In the genomic region with DNA sequence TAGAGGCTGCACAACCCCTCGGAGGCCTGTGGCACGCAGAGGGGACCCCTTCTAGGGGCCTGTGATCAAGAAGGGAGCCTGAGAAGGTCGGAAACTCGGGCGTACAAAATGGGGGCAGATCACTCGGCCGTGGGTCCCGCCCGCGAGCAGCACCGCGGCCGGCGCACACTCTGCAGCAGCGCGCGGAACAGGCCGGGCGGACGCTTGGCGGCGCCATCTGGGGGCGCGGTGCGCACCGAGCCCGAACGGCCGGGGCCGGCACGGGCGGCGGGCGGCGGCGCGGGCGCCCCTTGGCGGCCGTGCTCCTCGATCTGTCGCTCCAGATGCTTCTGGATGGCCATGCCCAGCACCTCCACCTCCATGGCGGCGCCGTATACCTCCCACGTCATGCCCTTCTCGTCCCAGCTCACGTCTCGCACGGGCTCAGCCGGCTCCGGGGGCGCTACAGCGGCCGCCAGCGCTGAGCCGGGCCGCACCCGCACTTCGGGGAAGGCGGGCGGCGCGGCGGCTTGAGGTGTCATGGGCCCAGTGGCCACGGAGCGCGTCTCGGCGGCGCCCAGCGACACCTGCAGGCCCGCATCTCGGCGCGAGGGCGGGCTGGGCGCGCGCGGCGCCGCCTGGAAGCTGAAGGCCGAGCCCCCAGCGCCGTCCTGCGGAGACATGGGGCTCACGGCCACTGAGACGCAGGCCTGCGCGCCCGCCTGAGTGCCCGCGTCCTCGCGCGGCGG, we compare ENCODE assay signal across 9 cellular contexts. TPM values are rescaled to one million over a fixed set of nuclear protein-coding genes. Genes with fewer than 3 reads are reported as not detected.
DNase-seq lines count a peak whose midpoint lies in the region; ATAC-seq and TF ChIP-seq lines count a peak whose summit lies in the region.
"Had no signal": no experiment of that assay in that cellular context is flagged by ENCODE, and none has a peak within 500 bp of the region (broad histone marks: within the 10 kb centered on the region; RNA-seq: fewer than 3 reads in every experiment).

No MANE protein-coding gene starts in this region.

- H3K27ac ChIP-seq in adrenal gland: no peak overlapping the region
- H3K27ac ChIP-seq: skin epidermis had no signal

- DNase-seq in T follicular helper cell (ENCODE audit: low read depth) (peak; percentile 56), adrenal gland (peak in 6 of 7 donors; percentile 38 to 56 (median 49)), left kidney (ENCODE audit: low read depth, low spot score) (peak; percentile 81), NCI-H82 (lab: John Stamatoyannopoulos, UW) (no peak)
- DNase-seq in stimulated activated CD8-positive, alpha-beta memory T cell treated with anti-CD3 and anti-CD28 coated beads, Interleukin-2, amount 100 ng/mL, for 1 hour (ENCODE audit: low read depth in 2 of 2): peak; percentile 29 to 37

- peak in 3 of 6 experiments; percentile 28 for TF ChIP-seq CTCF in adrenal gland (IDR thresholded peaks at IDR 0.05)

- H3K9me3 ChIP-seq in adrenal gland (replicated peaks in 1 of 3): no peaks in the 10 kb centered on the region

- intact Hi-C loops in adrenal gland (cut with DNase I): no loop called here

- no peak for TF ChIP-seq POLR2A in adrenal gland (IDR thresholded peaks at IDR 0.05)

- ATAC-seq in GM19452 (IDR thresholded peaks at IDR 0.05; ENCODE audit: unreplicated experiment) (peak; percentile 61), GM19328 (IDR thresholded peaks at IDR 0.05; ENCODE audit: unreplicated experiment) (no peak), HG03469 (IDR thresholded peaks at IDR 0.05; ENCODE audit: unreplicated experiment) (no peak)

- no peaks in the 10 kb centered on the region for H3K4me1 ChIP-seq in adrenal gland (replicated peaks in 1 of 2)

- H3K36me3 ChIP-seq in adrenal gland (replicated peaks in 1 of 2): no peaks in the 10 kb centered on the region

- H3K27me3 ChIP-seq in adrenal gland: peaks cover 5% of the 10 kb centered on the region

- WGBS in adrenal gland, 4 donors: 3 to 10% (median 6%) methylated on average over 2 to 98 of the region's 98 CpGs

- peak overlapping the region in 1 of 4 donors; percentile 52 for H3K4me3 ChIP-seq in adrenal gland

RNA-seq across cellular contexts. Expression of a gene that starts 13.1 kb away (rescaled TPM):
- 1 to 10 TPM in 4 of 8 donors, under 1 TPM in 4; 0.42 to 4.0 (median 1.2) TPM for total RNA-seq in adrenal gland
- 1 to 10 TPM in 2 of 3 donors, under 1 TPM in 1; 0.81 to 2.2 (median 1.3) TPM for polyA plus RNA-seq in adrenal gland

RNA-seq across cellular contexts. Expression of a gene that starts 33.5 kb away (rescaled TPM):
- total RNA-seq in adrenal gland: 1 to 10 TPM in 2 of 8 donors, under 1 TPM in 2, not detected in 4; 0.19 to 2.4 (median 1.4) TPM
- polyA plus RNA-seq in adrenal gland: 1 to 10 TPM; 1.0 to 8.6 (median 2.8) TPM

RNA-seq across cellular contexts. Expression of a gene that starts 33.6 kb away (rescaled TPM):
- under 1 TPM in 1 of 8 donors, not detected in 7; 0.28 TPM for total RNA-seq in adrenal gland
- polyA plus RNA-seq in adrenal gland: under 1 TPM; 0.24 to 0.37 (median 0.24) TPM

RNA-seq across cellular contexts. Expression of a gene that starts 47.7 kb away (rescaled TPM):
- under 1 TPM in 6 of 8 donors, not detected in 2; under 0.01 to 0.39 (median 0.26) TPM for total RNA-seq in adrenal gland
- under 1 TPM; 0.08 to 0.13 (median 0.10) TPM for polyA plus RNA-seq in adrenal gland

RNA-seq across cellular contexts. Expression of a gene that starts 50.4 kb away (rescaled TPM):
- total RNA-seq in adrenal gland: 100 to 1,000 TPM in 1 of 8 donors, 10 to 100 TPM in 7; 25.8 to 106 (median 59.5) TPM
- polyA plus RNA-seq in adrenal gland: 10 to 100 TPM; 35.1 to 52.0 (median 43.8) TPM
